ENCODE assay signal across 14 cellular contexts in the genomic region with DNA sequence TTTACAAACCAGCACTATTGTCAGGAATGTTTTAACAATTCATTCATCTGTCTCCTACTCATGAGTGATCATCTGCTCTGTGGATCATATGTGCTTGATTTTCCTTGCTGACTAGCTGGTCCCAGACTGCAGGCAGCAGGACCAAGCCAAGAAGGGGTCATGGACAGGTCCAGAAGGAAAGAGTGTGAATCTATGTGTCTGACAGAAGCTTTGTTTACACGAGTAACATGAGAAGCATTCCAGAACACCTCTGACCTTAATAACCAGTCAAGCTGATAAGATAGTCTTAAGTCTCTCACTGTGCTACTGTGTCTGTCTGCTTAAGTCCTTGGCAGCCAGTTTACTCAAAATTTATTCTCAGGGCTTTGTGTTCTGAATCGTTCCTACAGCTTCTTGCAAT. TPM values are rescaled to one million over a fixed set of nuclear protein-coding genes. Genes with fewer than 3 reads are reported as not detected.
DNase-seq lines count a peak whose midpoint lies in the region; ATAC-seq, FAIRE-seq and TF ChIP-seq lines count a peak whose summit lies in the region.
"Had no signal": no experiment of that assay in that cellular context is flagged by ENCODE, and none has a peak within 500 bp of the region (broad histone marks: within the 10 kb centered on the region; RNA-seq: fewer than 3 reads in every experiment).

No MANE protein-coding gene starts in this region.

- FAIRE-seq in GM18507 (lab: Jason Lieb, UNC): peak; percentile 5
- no peak for FAIRE-seq in pancreas (lab: Jason Lieb, UNC)
- FAIRE-seq: GM12878 had no signal

- DNase-seq in GM18507 (ENCODE audit: extremely low spot score, insufficient read length, low read depth): no peak
- peak; percentile 35 for DNase-seq in SK-N-DZ (ENCODE audit: low spot score)
- DNase-seq in left cardiac atrium: no peak
- DNase-seq in pancreas: peak in 1 of 6 donors; percentile 46
- DNase-seq in substantia nigra (lab: John Stamatoyannopoulos, UW): no peak
- DNase-seq in anterior cingulate cortex (lab: John Stamatoyannopoulos, UW): no peak
- DNase-seq: activated CD8-positive, alpha-beta T cell treated with anti-CD3 and anti-CD28 coated beads, Interleukin-2, amount 10 ng/mL, durations not matched to agents 7 days and 5 days; activated naive CD8-positive, alpha-beta T cell treated with anti-CD3 and anti-CD28 coated beads, Interleukin-2, amount 10 ng/mL, durations not matched to agents 7 days and 5 days; CD4-positive, alpha-beta memory T cell; spleen had no signal

- H3K9me3 ChIP-seq in pancreas: no peaks in the 10 kb centered on the region
- H3K9me3 ChIP-seq: SJSA1, spleen had no signal

- H3K4me3 ChIP-seq in pancreas: no peak overlapping the region
- H3K4me3 ChIP-seq: GM12878, SJSA1, spleen had no signal

- no peak for TF ChIP-seq CTCF in pancreas (IDR thresholded peaks at IDR 0.05)

- H3K27me3 ChIP-seq in pancreas: no peaks in the 10 kb centered on the region
- H3K27me3 ChIP-seq: SJSA1, spleen had no signal

- peaks cover 6 to 29% (median 16%) of the 10 kb centered on the region in 3 donors for H3K4me1 ChIP-seq in pancreas
- H3K4me1 ChIP-seq: SJSA1 had no signal

- H3K27ac ChIP-seq in pancreas: peak overlapping the region in 2 of 4 donors; percentile 45 to 66
- no peak overlapping the region for H3K27ac ChIP-seq in substantia nigra (ENCODE audit: low read depth, low read length, poor library complexity, severe bottlenecking)
- H3K27ac ChIP-seq: SJSA1, spleen had no signal

- intact Hi-C loops in left cardiac atrium (cut with DNase I) (no loop called here), pancreas (cut with DNase I) (no loop called here)

- no peaks in the 10 kb centered on the region for H3K36me3 ChIP-seq in pancreas
- H3K36me3 ChIP-seq: SJSA1, spleen had no signal

- ATAC-seq in left cardiac atrium (peak; percentile 74 to 89), pancreas (peak; percentile 37 to 91 (median 78)), GM18498 (IDR thresholded peaks at IDR 0.05; ENCODE audit: unreplicated experiment) (no peak), HG03442 (IDR thresholded peaks at IDR 0.05; ENCODE audit: unreplicated experiment) (no peak)
- ATAC-seq: activated CD8-positive, alpha-beta T cell treated with anti-CD3 and anti-CD28 coated beads, Interleukin-2, amount 10 ng/mL, durations not matched to agents 7 days and 5 days had no signal

- WGBS in pancreas, 2 donors: 3 to 7% methylated on average over 2 of the region's 2 CpGs

RNA-seq across cellular contexts. Expression of a gene that starts 39.0 kb away (rescaled TPM):
- polyA plus RNA-seq in SK-N-DZ (2014; cell fraction: cytosol; rRNA removed): 4.4 and 5.6 TPM in 2 replicates
- polyA plus RNA-seq in SK-N-DZ (2014; cell fraction: nucleus; rRNA removed): 3.8 and 5.0 TPM in 2 replicates
- 10 to 100 TPM; 34.2 to 53.5 TPM for total RNA-seq in left cardiac atrium
- total RNA-seq in pancreas: 10 to 100 TPM in 5 of 6 donors, 1 to 10 TPM in 1; 9.6 to 26.4 (median 13.1) TPM
- polyA plus RNA-seq in pancreas: 1 to 10 TPM; 4.2 to 8.1 TPM
- total RNA-seq: activated naive CD8-positive, alpha-beta T cell treated with anti-CD3 and anti-CD28 coated beads, Interleukin-2, amount 10 ng/mL, durations not matched to agents 7 days and 5 days; CD4-positive, alpha-beta memory T cell; SJSA1 had no signal
- polyA plus RNA-seq: CD4-positive, alpha-beta memory T cell had no signal

RNA-seq across cellular contexts. Expression of a gene that starts 53.2 kb away (rescaled TPM):
- 10.3 and 11.6 TPM in 2 replicates for polyA plus RNA-seq in SK-N-DZ (2014; cell fraction: cytosol; rRNA removed)
- 5.9 TPM in 2 replicates for polyA plus RNA-seq in SK-N-DZ (2014; cell fraction: nucleus; rRNA removed)
- 10 to 100 TPM; 10.5 to 14.4 TPM for total RNA-seq in left cardiac atrium
- total RNA-seq in pancreas: 10 to 100 TPM in 2 of 6 donors, 1 to 10 TPM in 4; 3.9 to 18.1 (median 4.4) TPM
- polyA plus RNA-seq in pancreas: 10 to 100 TPM in 1 of 2 donors, 1 to 10 TPM in 1; 6.2 to 12.4 TPM
- total RNA-seq: activated naive CD8-positive, alpha-beta T cell treated with anti-CD3 and anti-CD28 coated beads, Interleukin-2, amount 10 ng/mL, durations not matched to agents 7 days and 5 days; CD4-positive, alpha-beta memory T cell had no signal
- polyA plus RNA-seq: CD4-positive, alpha-beta memory T cell had no signal

Comparison
In these comparisons a context has a peak if more than half of its experiments do, and no peak if none do; other contexts are left out.
1. ATAC-seq: peak in left cardiac atrium (2 of 2) and pancreas (4 of 4); none in GM18498 (single experiment) and HG03442 (single experiment).